In the genomic region with DNA sequence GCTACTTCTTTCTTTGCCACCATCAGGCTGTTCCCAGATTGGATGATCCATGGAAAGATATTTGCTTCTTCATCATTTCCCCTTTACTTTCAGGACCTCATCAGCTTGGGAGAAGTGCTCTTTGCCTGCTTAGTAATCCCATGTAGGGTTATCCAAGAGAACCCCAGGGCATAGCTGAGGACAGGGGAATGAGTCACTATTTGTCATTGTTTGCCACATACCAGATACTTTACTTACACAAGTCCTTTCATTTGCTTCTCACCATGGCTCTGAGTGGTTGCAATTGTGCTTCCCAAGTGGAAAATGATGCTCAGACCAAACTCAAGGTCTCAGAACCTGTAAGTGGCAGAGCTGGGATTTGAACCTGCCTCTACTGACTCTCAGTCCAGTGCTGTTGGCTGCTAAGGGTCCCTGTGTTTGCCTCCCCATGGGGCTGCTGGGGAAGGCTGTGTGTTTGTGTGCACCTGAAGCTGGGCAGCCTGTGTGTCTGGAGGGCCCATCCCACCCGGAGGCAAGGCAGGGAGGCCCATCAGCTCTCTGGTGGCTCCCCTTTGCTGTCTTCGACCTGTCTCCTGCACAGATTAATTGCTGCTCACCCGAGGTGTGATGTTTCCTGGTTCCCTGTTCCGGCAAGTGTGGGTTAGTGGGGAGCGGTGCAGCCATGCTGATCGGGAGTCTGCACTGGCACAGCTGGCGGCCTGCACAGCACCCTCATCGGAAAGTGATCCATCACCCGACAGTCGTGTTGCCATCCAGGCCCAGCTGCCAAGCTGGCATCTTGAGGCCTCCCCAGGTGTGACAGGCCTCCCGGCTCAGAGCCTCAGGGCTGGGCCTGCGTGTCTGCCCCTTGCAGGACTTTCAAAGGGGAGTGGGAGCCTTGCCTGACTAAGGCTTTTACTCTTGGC, we compare ENCODE assay signal across 18 cellular contexts.
A peak's percentile ranks its signal among the peaks of the same experiment; 100 is the strongest.
DNase-seq lines count a peak whose midpoint lies in the region; ATAC-seq, FAIRE-seq and TF ChIP-seq lines count a peak whose summit lies in the region.
"Had no signal": no experiment of that assay in that cellular context is flagged by ENCODE, and none has a peak within 500 bp of the region (broad histone marks: within the 10 kb centered on the region; RNA-seq: fewer than 3 reads in every experiment).

No MANE protein-coding gene starts in this region.

- no peak overlapping the region for H3K27ac ChIP-seq in tibial nerve
- H3K27ac ChIP-seq: cardiac muscle cell, parathyroid adenoma, upper lobe of right lung had no signal

- peaks cover 0 to 3% (median 0%) of the 10 kb centered on the region in 4 donors for H3K9me3 ChIP-seq in tibial nerve
- H3K9me3 ChIP-seq: upper lobe of right lung had no signal

- TF ChIP-seq CTCF in fibroblast of villous mesenchyme (IDR thresholded peaks at IDR 0.05; ENCODE audit: insufficient read depth, low read depth, low read length) = no peak
- TF ChIP-seq CTCF in tibial nerve (IDR thresholded peaks at IDR 0.05) = no peak

- no peak for FAIRE-seq in urothelium cell line (lab: Jason Lieb, UNC)

- TF ChIP-seq EP300 in tibial nerve (IDR thresholded peaks at IDR 0.05) = no peak

- H3K4me3 ChIP-seq in fibroblast of villous mesenchyme (ENCODE audit: low read depth, low read length) (no peak overlapping the region), tibial nerve (no peak overlapping the region)
- H3K4me3 ChIP-seq: cardiac muscle cell, upper lobe of right lung had no signal

- DNase-seq in NCI-H1417 (lab: John Stamatoyannopoulos, UW) (peak in 2 of 3 experiments; percentile 31 to 45), NCI-H1417 treated with DMSO at 0.1 percent for 48 hours (lab: John Stamatoyannopoulos, UW) (no peak), RPMI7951 (ENCODE audit: low read depth) (peak; percentile 97), fibroblast of villous mesenchyme (ENCODE audit: low read depth) (peak; percentile 1), urothelium cell line (ENCODE audit: low spot score) (peak; percentile 45), NCI-H1048 (lab: John Stamatoyannopoulos, UW) (no peak), tibial nerve (ENCODE audit: low spot score in 2 of 2) (no peak)
- DNase-seq: 8988T; activated effector memory CD4-positive, alpha-beta T cell treated with Interleukin-2 at 50 U/mL for 16 hours; DMS 273 treated with DMSO at 0.1 percent for 48 hours; GOT3; NCI-H2081; stimulated activated CD4-positive, alpha-beta T cell treated with anti-CD3 and anti-CD28 coated beads, Interleukin-15, amount 100 ng/mL, for 24 hours; T-helper 17 cell; upper lobe of right lung had no signal

- H3K36me3 ChIP-seq in tibial nerve = no peaks in the 10 kb centered on the region
- H3K36me3 ChIP-seq: cardiac muscle cell, upper lobe of right lung had no signal

- no peak for ATAC-seq in HG03097 (IDR thresholded peaks at IDR 0.05; ENCODE audit: low FRiP score, unreplicated experiment)
- ATAC-seq: T-helper 17 cell, upper lobe of right lung had no signal

- H3K27me3 ChIP-seq in tibial nerve = no peaks in the 10 kb centered on the region
- H3K27me3 ChIP-seq: cardiac muscle cell, upper lobe of right lung had no signal

- 77 to 93% methylated on average over 10 to 11 of the region's 12 CpGs for WGBS in tibial nerve, 2 donors

- no peaks in the 10 kb centered on the region for H3K4me1 ChIP-seq in tibial nerve
- H3K4me1 ChIP-seq: upper lobe of right lung had no signal

- no peak for TF ChIP-seq POLR2A in tibial nerve (IDR thresholded peaks at IDR 0.05)

Comparison
In these comparisons a context has a peak if more than half of its experiments do, and no peak if none do; other contexts are left out.
1. DNase-seq: peak in NCI-H1417 (2 of 3), RPMI7951 (single experiment), fibroblast of villous mesenchyme (single experiment) and urothelium cell line (single experiment); none in NCI-H1417 treated with DMSO at 0.1 percent for 48 hours (single experiment), NCI-H1048 (single experiment) and tibial nerve (0 of 2).